ENCODE assay signal across 9 cellular contexts in the genomic region with DNA sequence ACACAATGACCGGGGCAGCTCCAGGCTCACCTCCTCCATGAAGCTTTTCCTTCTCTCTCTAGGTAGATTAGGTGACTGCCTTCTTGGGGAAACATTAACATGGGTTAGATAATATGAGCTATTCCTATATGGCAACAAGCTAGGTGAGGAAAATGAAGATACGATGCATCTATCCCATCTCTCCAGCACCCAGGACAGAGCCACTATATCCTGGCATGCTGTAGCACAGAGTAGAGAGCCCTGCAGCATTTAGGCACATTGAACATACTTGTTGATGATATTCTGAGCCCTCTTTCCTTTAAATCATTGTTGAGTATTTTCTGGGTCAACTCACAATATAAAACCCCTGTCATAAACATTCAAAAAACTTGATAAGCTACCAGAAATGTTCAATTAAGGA.
"Had no signal": no experiment of that assay in that cellular context is flagged by ENCODE, and none has a peak within 500 bp of the region (broad histone marks: within the 10 kb centered on the region; RNA-seq: fewer than 3 reads in every experiment).

No MANE protein-coding gene starts in this region.

- H3K27me3 Mint-ChIP-seq: IgD-negative memory B cell had no signal

- H3K4me1 ChIP-seq: HAP-1 had no signal

- H3K36me3 ChIP-seq: HAP-1 had no signal

- ATAC-seq: HCT116, HepG2, K562 had no signal

- H3K27ac Mint-ChIP-seq: HFFc6 had no signal

- H3K4me3 Mint-ChIP-seq: HFFc6, IgD-negative memory B cell had no signal

- FAIRE-seq: HepG2, K562 had no signal

- H3K9me3 Mint-ChIP-seq: HFFc6 had no signal

- H3K4me1 Mint-ChIP-seq: IgD-negative memory B cell had no signal

- H3K9me3 ChIP-seq: HAP-1 had no signal

- DNase-seq: GOT3, H7, HFFc6, KG1 had no signal

- H3K4me3 ChIP-seq: HAP-1, K562 had no signal

- H3K36me3 Mint-ChIP-seq: IgD-negative memory B cell had no signal
